10 cellular contexts compared by ENCODE assay signal in the genomic region with DNA sequence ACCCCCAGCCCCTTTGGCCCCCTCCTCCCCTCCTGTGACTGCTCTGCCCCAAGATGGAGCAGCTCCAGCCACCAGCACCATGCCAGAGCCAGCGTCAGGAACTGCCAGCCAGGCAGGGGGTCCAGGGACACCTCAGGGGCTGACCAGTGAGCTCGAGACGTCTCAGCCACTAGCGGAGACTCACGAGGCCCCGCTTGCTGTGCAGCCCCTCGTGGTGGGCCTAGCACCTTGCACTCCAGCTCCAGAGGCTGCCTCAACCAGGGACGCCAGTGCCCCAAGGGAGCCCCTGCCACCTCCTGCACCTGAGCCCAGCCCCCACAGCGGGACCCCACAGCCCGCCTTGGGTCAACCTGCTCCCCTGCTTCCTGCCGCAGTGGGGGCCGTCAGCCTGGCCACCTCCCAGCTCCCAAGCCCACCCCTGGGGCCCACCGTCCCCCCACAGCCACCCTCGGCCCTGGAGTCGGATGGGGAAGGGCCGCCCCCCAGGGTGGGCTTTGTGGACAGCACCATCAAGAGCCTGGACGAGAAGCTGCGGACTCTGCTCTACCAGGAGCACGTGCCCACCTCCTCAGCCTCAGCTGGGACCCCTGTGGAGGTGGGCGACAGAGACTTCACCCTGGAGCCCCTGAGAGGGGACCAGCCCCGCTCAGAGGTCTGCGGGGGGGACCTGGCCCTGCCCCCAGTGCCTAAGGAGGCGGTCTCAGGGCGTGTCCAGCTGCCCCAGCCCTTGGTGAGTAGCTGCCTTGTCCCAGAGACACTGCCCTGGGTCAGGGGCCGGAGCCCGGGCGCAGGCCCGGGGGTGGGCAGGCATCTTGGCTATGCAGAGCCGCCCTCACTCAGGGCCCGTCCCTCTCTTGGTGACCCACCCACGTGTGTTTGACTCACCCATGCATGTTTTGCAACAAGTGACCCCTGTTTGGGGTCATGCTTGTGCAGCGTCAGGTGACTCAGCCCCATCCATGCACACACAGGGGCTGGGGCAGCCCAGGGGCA.
DNase-seq lines count a peak whose midpoint lies in the region; ATAC-seq, FAIRE-seq and TF ChIP-seq lines count a peak whose summit lies in the region.
"Had no signal": no experiment of that assay in that cellular context is flagged by ENCODE, and none has a peak within 500 bp of the region (broad histone marks: within the 10 kb centered on the region; RNA-seq: fewer than 3 reads in every experiment).

No MANE protein-coding gene starts in this region.

- TF ChIP-seq POLR2A in K562 (conservative IDR thresholded peaks at IDR 0.05): no peak
- no peak for TF ChIP-seq POLR2A in vagina (IDR thresholded peaks at IDR 0.05)

- H3K27ac ChIP-seq in right atrium auricular region (peak overlapping the region in 1 of 2 donors; percentile 59), K562 (ENCODE audit: extremely low read depth, low read depth, low read length) (no peak overlapping the region), vagina (peak overlapping the region; percentile 39), coronary artery (no peak overlapping the region)

- DNase-seq in Right ventricle myocardium inferior (ENCODE audit: missing footprints) (peak; percentile 45), right atrium auricular region (ENCODE audit: low spot score) (no peak), K562 (ENCODE audit: extremely low read depth in 1 of 4, low spot score in 3 of 4) (peak in 1 of 4 experiments; percentile 25), kidney epithelial cell (ENCODE audit: low read depth) (peak; percentile 76), vagina (ENCODE audit: extremely low spot score in 2 of 2) (peak in 1 of 2 donors; percentile 77), GM19238 (ENCODE audit: insufficient read length, low spot score) (no peak), NOMO-1 (lab: John Stamatoyannopoulos, UW; ENCODE audit: unreplicated experiment in 2 of 2) (no peak), coronary artery (ENCODE audit: low spot score) (no peak)
- DNase-seq: NCI-H446 treated with DMSO at 0.1 percent for 48 hours had no signal

- no peaks in the 10 kb centered on the region for H3K27me3 ChIP-seq in right atrium auricular region
- peaks cover 16 to 64% of the 10 kb centered on the region in 2 experiments; a peak in 3 of 5 replicates for H3K27me3 ChIP-seq in K562 (ENCODE audit: control insufficient read depth in 2 of 2, insufficient read depth in 2 of 2, low read length in 2 of 2)
- H3K27me3 ChIP-seq in kidney epithelial cell (ENCODE audit: control insufficient read depth, insufficient read depth, low read length): peaks cover under 1% of the 10 kb centered on the region
- H3K27me3 ChIP-seq in vagina: no peaks in the 10 kb centered on the region

- POLR2A ChIA-PET in K562 (lab: Yijun Ruan, JAX): interaction anchor here (0.6 to 1.6 kb wide), 4 partner anchors 9 to 522 kb away, joined by 3 to 5 read pairs (median 3); no protein-coding TSS in a partner anchor

- 3% methylated on average over 17 of the region's 32 CpGs for WGBS in K562 (ENCODE audit: insufficient coverage, low coverage, missing lambda C conversion rate)

- no peaks in the 10 kb centered on the region for H3K9me1 ChIP-seq in K562 (ENCODE audit: control insufficient read depth, insufficient read depth, low read length)

- no peak for TF ChIP-seq EP300 in K562 (IDR thresholded peaks at IDR 0.05; ENCODE audit: low read length)

- intact Hi-C loops in Right ventricle myocardium inferior (cut with DNase I) (no loop called here), K562 (cut with micrococcal nuclease) (no loop called here), vagina (cut with DNase I) (no loop called here)

- FAIRE-seq in K562 (lab: Jason Lieb, UNC): no peak
- FAIRE-seq: frontal cortex had no signal

- in situ Hi-C loops in K562 (cut with MboI): no loop called here

- no peak overlapping the region; a peak in 1 of 4 replicates for H3K9ac ChIP-seq in K562 (ENCODE audit: insufficient read depth in 1 of 2, low read depth in 2 of 2, low read length in 2 of 2)

- H4K20me1 ChIP-seq in K562 (replicated peaks; ENCODE audit: control insufficient read depth, insufficient read depth, low read length): peaks cover 4% of the 10 kb centered on the region; the same call in 1 of the 2 replicates

- no TSS peak for BruUV-seq in K562 (replicated peaks; lab: Mats Ljungman, UMichigan)

- peaks cover 16% of the 10 kb centered on the region for H3K36me3 ChIP-seq in right atrium auricular region
- H3K36me3 ChIP-seq in K562 (ENCODE audit: control insufficient read depth, insufficient read depth, low read length): no peaks in the 10 kb centered on the region
- no peaks in the 10 kb centered on the region for H3K36me3 ChIP-seq in kidney epithelial cell (ENCODE audit: control insufficient read depth, insufficient read depth, low read length)
- H3K36me3 ChIP-seq in vagina: no peaks in the 10 kb centered on the region

- ATAC-seq in Right ventricle myocardium inferior (no peak), K562 (peak; percentile 41; the same call in 2 of the 3 replicates)

- TF ChIP-seq RAD21 in K562 (CRISPR knock-in tag; conservative IDR thresholded peaks at IDR 0.05 in 1 of 2, IDR thresholded peaks at IDR 0.05 in 1 of 2): no peak

- no peak overlapping the region for H2AFZ ChIP-seq in K562 (ENCODE audit: low read depth, low read length)

- no peaks in the 10 kb centered on the region for H3K9me3 ChIP-seq in right atrium auricular region
- H3K9me3 ChIP-seq in K562 (replicated peaks; ENCODE audit: control insufficient read depth, insufficient read depth, low read depth, low read length): no peaks in the 10 kb centered on the region
- H3K9me3 ChIP-seq in vagina: no peaks in the 10 kb centered on the region

- peaks cover 0 to 16% of the 10 kb centered on the region in 2 donors for H3K4me1 ChIP-seq in right atrium auricular region
- H3K4me1 ChIP-seq in K562 (replicated peaks in 1 of 2; ENCODE audit: control insufficient read depth in 2 of 2, insufficient read depth in 2 of 2, low read length in 2 of 2): peaks cover 0 to 10% of the 10 kb centered on the region in 2 experiments; a peak in 3 of 5 replicates
- peaks cover 12% of the 10 kb centered on the region for H3K4me1 ChIP-seq in vagina

- no peaks in the 10 kb centered on the region for H3K79me2 ChIP-seq in K562 (ENCODE audit: control insufficient read depth, insufficient read depth, low read length)

- H3K4me2 ChIP-seq in K562 (ENCODE audit: insufficient read depth, low read length): no peak overlapping the region

- TF ChIP-seq CTCF in right atrium auricular region (IDR thresholded peaks at IDR 0.05) (no peak), K562 (IDR thresholded peaks at IDR 0.05 in 2 of 3, conservative IDR thresholded peaks at IDR 0.05 in 1 of 3; ENCODE audit: insufficient read depth in 2 of 3, low read depth in 1 of 3, low read length in 3 of 3) (no peak), kidney epithelial cell (IDR thresholded peaks at IDR 0.05; ENCODE audit: insufficient read depth, low read length, poor library complexity, severe bottlenecking) (no peak), vagina (IDR thresholded peaks at IDR 0.05) (no peak), coronary artery (IDR thresholded peaks at IDR 0.05) (no peak)

- CTCF ChIA-PET in K562 (lab: Yijun Ruan, JAX; ENCODE audit: low intra/inter-chr PET ratio): no interaction called here

- H3K4me3 ChIP-seq in right atrium auricular region: no peak overlapping the region
- H3K4me3 ChIP-seq in K562: no peak overlapping the region
- H3K4me3 ChIP-seq in kidney epithelial cell (ENCODE audit: low read depth, low read length): no peak overlapping the region
- no peak overlapping the region for H3K4me3 ChIP-seq in vagina
- H3K4me3 ChIP-seq in coronary artery: no peak overlapping the region

TF ChIP-seq in K562, 482 proteins besides CTCF, POLR2A, EP300 and RAD21 (continues in another document):
- TF ChIP-seq, protein P1, sequence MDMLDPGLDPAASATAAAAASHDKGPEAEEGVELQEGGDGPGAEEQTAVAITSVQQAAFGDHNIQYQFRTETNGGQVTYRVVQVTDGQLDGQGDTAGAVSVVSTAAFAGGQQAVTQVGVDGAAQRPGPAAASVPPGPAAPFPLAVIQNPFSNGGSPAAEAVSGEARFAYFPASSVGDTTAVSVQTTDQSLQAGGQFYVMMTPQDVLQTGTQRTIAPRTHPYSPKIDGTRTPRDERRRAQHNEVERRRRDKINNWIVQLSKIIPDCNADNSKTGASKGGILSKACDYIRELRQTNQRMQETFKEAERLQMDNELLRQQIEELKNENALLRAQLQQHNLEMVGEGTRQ (CRISPR knock-in tag; IDR thresholded peaks at IDR 0.05): peak; percentile 34; the same call in 1 of the 2 replicates
- TF ChIP-seq, protein P2, sequence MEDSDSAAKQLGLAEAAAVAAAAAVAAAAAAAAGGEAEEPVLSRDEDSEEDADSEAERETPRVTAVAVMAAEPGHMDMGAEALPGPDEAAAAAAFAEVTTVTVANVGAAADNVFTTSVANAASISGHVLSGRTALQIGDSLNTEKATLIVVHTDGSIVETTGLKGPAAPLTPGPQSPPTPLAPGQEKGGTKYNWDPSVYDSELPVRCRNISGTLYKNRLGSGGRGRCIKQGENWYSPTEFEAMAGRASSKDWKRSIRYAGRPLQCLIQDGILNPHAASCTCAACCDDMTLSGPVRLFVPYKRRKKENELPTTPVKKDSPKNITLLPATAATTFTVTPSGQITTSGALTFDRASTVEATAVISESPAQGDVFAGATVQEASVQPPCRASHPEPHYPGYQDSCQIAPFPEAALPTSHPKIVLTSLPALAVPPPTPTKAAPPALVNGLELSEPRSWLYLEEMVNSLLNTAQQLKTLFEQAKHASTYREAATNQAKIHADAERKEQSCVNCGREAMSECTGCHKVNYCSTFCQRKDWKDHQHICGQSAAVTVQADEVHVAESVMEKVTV (CRISPR knock-in tag; IDR thresholded peaks at IDR 0.05): no peak
- peak; percentile 64 for TF ChIP-seq EGR1 (conservative IDR thresholded peaks at IDR 0.05)
- TF ChIP-seq, protein P3, sequence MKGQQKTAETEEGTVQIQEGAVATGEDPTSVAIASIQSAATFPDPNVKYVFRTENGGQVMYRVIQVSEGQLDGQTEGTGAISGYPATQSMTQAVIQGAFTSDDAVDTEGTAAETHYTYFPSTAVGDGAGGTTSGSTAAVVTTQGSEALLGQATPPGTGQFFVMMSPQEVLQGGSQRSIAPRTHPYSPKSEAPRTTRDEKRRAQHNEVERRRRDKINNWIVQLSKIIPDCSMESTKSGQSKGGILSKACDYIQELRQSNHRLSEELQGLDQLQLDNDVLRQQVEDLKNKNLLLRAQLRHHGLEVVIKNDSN (CRISPR knock-in tag; IDR thresholded peaks at IDR 0.05): peak; percentile 49; the same call in 1 of the 2 replicates
- TF ChIP-seq CEBPG (CRISPR knock-in tag; IDR thresholded peaks at IDR 0.05): no peak
- TF ChIP-seq CEBPG (tag; conservative IDR thresholded peaks at IDR 0.05 in 1 of 2, IDR thresholded peaks at IDR 0.05 in 1 of 2): peak in 1 of 2 experiments; percentile 55; a peak in 2 of 4 replicates

Comparison
In these comparisons a context has a peak if more than half of its experiments do, and no peak if none do; other contexts are left out.
1. DNase-seq: peak in Right ventricle myocardium inferior (single experiment) and kidney epithelial cell (single experiment); none in right atrium auricular region (single experiment), GM19238 (single experiment), NOMO-1 (0 of 2) and coronary artery (single experiment).